In the genomic region with DNA sequence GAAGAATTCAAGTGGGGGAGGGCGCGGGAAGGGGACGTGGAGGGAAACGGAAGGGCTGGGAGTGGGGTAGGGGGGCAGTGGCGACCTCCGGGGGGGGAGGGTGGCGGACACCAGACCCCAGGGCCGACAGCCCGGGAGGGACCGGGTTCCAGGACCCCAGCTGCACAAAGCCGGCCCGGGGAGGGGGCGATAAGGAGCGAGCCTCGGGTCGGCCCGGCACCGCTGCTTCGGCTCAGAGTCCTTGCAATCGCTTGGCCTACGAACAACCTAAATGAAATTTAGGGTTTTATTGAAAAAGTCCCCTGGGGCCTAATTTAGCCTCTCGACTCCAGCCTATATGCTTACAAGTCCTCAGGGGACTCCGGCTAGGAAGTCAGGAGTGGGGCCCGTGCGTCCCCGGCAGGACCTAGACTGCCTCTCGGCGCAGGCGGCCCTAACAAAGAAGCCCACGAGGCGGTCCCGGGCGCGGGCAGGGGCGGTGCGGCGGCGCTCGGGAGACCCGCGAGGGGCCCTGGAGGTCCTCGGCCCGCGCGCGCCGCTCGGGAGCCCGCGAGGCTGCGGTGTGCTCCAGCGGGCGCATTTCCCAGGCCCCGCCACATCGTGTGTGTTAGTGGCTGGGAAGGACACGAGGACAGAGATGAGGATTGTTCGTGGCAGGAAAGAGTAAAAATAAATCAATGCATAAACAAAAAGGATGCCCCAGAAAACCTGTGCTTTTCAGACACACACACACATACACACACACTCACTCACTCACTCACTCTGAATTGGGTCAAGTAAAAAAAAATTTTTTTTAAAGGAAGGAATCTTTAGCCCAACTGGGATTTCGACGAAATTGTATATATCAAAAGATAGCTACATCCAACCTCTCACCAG, we compare ENCODE assay signal across 8 cellular contexts.
DNase-seq lines count a peak whose midpoint lies in the region; ATAC-seq, FAIRE-seq and TF ChIP-seq lines count a peak whose summit lies in the region.

No MANE protein-coding gene starts in this region.

- H3K9ac ChIP-seq in endothelial cell of umbilical vein (replicated peaks; ENCODE audit: extremely low read depth, insufficient read depth, low read length) = peak overlapping the region; percentile 59

- H3K9me2 ChIP-seq in DOHH2 (replicated peaks; ENCODE audit: control insufficient read depth, low read length) = no peaks in the 10 kb centered on the region

- dilution Hi-C loops in endothelial cell of umbilical vein (cut with MboI; ENCODE audit: extremely low pct_ligation_motif_present, low sequenced_read_pairs) = no loop called here

- no peaks in the 10 kb centered on the region for H3K36me3 ChIP-seq in DOHH2 (ENCODE audit: control insufficient read depth, low read length)
- no peaks in the 10 kb centered on the region for H3K36me3 ChIP-seq in SJCRH30
- H3K36me3 ChIP-seq in endothelial cell of umbilical vein (ENCODE audit: control insufficient read depth in 2 of 2, extremely low read depth in 1 of 2, insufficient read depth in 2 of 2, low read length in 2 of 2) = no peaks in the 10 kb centered on the region
- H3K36me3 ChIP-seq in mucosa of descending colon (ENCODE audit: low read depth) = no peaks in the 10 kb centered on the region
- H3K36me3 ChIP-seq in urinary bladder (ENCODE audit: insufficient read depth) = no peaks in the 10 kb centered on the region

- intact Hi-C loops in endothelial cell of umbilical vein (cut with micrococcal nuclease) = loop anchor here (1.0 to 10.0 kb wide), 12 partner anchors 27 to 879 kb away; no protein-coding TSS in a partner anchor
- intact Hi-C loops in mucosa of descending colon (cut with DNase I, micrococcal nuclease) = loop anchor here in 1 of 2 donors (5.0 kb wide), 1 partner anchor 517 kb away; no protein-coding TSS in a partner anchor

- H3K4me2 ChIP-seq in DOHH2 (ENCODE audit: low read length) (peak overlapping the region; percentile 95), endothelial cell of umbilical vein (ENCODE audit: insufficient read depth, low read length) (peak overlapping the region; percentile 31)

- H3F3A ChIP-seq in DOHH2 (ENCODE audit: control insufficient read depth, insufficient read depth) = no peaks in the 10 kb centered on the region

- H3K9me3 ChIP-seq in DOHH2 (ENCODE audit: control insufficient read depth, insufficient read depth, low read length) (no peaks in the 10 kb centered on the region), SJCRH30 (replicated peaks) (no peaks in the 10 kb centered on the region), endothelial cell of umbilical vein (replicated peaks; ENCODE audit: control insufficient read depth, insufficient read depth, low read length) (no peaks in the 10 kb centered on the region), mucosa of descending colon (no peaks in the 10 kb centered on the region)

- no peaks in the 10 kb centered on the region for H3K9me1 ChIP-seq in endothelial cell of umbilical vein (replicated peaks; ENCODE audit: control insufficient read depth, extremely low read depth, insufficient read depth, low read length)

- H4K20me1 ChIP-seq in DOHH2 (ENCODE audit: control insufficient read depth, insufficient read depth, low read depth, low read length) = no peaks in the 10 kb centered on the region
- no peaks in the 10 kb centered on the region for H4K20me1 ChIP-seq in endothelial cell of umbilical vein (replicated peaks; ENCODE audit: control insufficient read depth, extremely low read depth, insufficient read depth, low read length)

- H3K79me2 ChIP-seq in DOHH2 (ENCODE audit: control insufficient read depth, low read length) (no peaks in the 10 kb centered on the region), endothelial cell of umbilical vein (ENCODE audit: control insufficient read depth, insufficient read depth, low read length) (no peaks in the 10 kb centered on the region)

- peaks cover 17% of the 10 kb centered on the region for H3K27me3 ChIP-seq in DOHH2 (ENCODE audit: control insufficient read depth, low read length)
- H3K27me3 ChIP-seq in SJCRH30 = no peaks in the 10 kb centered on the region
- H3K27me3 ChIP-seq in endothelial cell of umbilical vein (ENCODE audit: control insufficient read depth in 2 of 2, insufficient read depth in 2 of 2, low read length in 2 of 2) = no peaks in the 10 kb centered on the region

- CTCF ChIA-PET in endothelial cell of umbilical vein (lab: Charles Lee) = interaction anchor here (0.7 to 3.5 kb wide), 24 partner anchors 29 to 624 kb away, joined by 3 to 46 read pairs (median 6); no protein-coding TSS in a partner anchor

- BruUV-seq in endothelial cell of umbilical vein (replicated peaks; lab: Mats Ljungman, UMichigan) = no TSS peak

- POLR2A ChIA-PET in endothelial cell of umbilical vein (lab: Charles Lee) = no interaction called here

- H2AFZ ChIP-seq in endothelial cell of umbilical vein (ENCODE audit: low read depth, low read length) = peak overlapping the region; percentile 5

- H3K27ac ChIP-seq in DOHH2 (ENCODE audit: low read depth, low read length) (no peak overlapping the region), SJCRH30 (no peak overlapping the region), endothelial cell of umbilical vein (ENCODE audit: insufficient read depth, low read depth, low read length) (peak overlapping the region; percentile 42), urinary bladder (ENCODE audit: low read depth) (peak overlapping the region; percentile 63)

- H3K4me1 ChIP-seq in DOHH2 (ENCODE audit: control insufficient read depth, low read length) = peaks cover 26% of the 10 kb centered on the region
- H3K4me1 ChIP-seq in SJCRH30 = peaks cover 8% of the 10 kb centered on the region
- H3K4me1 ChIP-seq in endothelial cell of umbilical vein (ENCODE audit: control insufficient read depth, extremely low read depth, insufficient read depth, low read length) = peaks cover 15% of the 10 kb centered on the region
- H3K4me1 ChIP-seq in mucosa of descending colon (ENCODE audit: low read depth) = peaks cover 14% of the 10 kb centered on the region
- H3K4me1 ChIP-seq in urinary bladder (ENCODE audit: insufficient read depth) = no peaks in the 10 kb centered on the region

- ATAC-seq in mucosa of descending colon = peak; percentile 6
- no peak for ATAC-seq in GM18861 (IDR thresholded peaks at IDR 0.05; ENCODE audit: unreplicated experiment)

- DNase-seq in SJCRH30 (no peak), endothelial cell of umbilical vein (ENCODE audit: low read depth, low spot score) (peak; percentile 35), mucosa of descending colon (peak in 1 of 3 donors; percentile 12), H4 (ENCODE audit: low spot score) (no peak)
- DNase-seq in activated effector memory CD4-positive, alpha-beta T cell treated with anti-CD3 and anti-CD28 coated beads, Interleukin-2, amount 50 U/mL, for 16 hours = no peak

- 6% methylated on average over 59 of the region's 59 CpGs for WGBS in urinary bladder

- no peak for FAIRE-seq in endothelial cell of umbilical vein (lab: Jason Lieb, UNC)

- H3K4me3 ChIP-seq in DOHH2 (ENCODE audit: low read length) = peak overlapping the region; percentile 71
- peak overlapping the region; percentile 53 for H3K4me3 ChIP-seq in SJCRH30
- H3K4me3 ChIP-seq in endothelial cell of umbilical vein (replicated peaks in 1 of 3; ENCODE audit: insufficient read depth in 1 of 3, low read depth in 1 of 3, low read length in 3 of 3) = peak overlapping the region in 1 of 3 experiments; percentile 34
- H3K4me3 ChIP-seq in mucosa of descending colon = no peak overlapping the region
- H3K4me3 ChIP-seq in urinary bladder (ENCODE audit: low read depth, low read length) = peak overlapping the region; percentile 47

- TF ChIP-seq POLR2A in endothelial cell of umbilical vein (IDR thresholded peaks at IDR 0.05; ENCODE audit: low read depth, low read length) = no peak

- TF ChIP-seq CTCF in DOHH2 (IDR thresholded peaks at IDR 0.05; ENCODE audit: low read depth, low read length, poor library complexity, severe bottlenecking) = no peak
- TF ChIP-seq CTCF in endothelial cell of umbilical vein (IDR thresholded peaks at IDR 0.05; ENCODE audit: extremely low read depth in 1 of 2, insufficient read depth in 1 of 2, low read depth in 1 of 2, low read length in 2 of 2) = no peak
- no peak for TF ChIP-seq CTCF in mucosa of descending colon (IDR thresholded peaks at IDR 0.05)

TF ChIP-seq in endothelial cell of umbilical vein, 7 proteins besides CTCF, POLR2A, EP300 and RAD21:
- TF ChIP-seq, protein P1, sequence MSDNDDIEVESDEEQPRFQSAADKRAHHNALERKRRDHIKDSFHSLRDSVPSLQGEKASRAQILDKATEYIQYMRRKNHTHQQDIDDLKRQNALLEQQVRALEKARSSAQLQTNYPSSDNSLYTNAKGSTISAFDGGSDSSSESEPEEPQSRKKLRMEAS (IDR thresholded peaks at IDR 0.05; ENCODE audit: insufficient read depth, insufficient read length) = no peak
- TF ChIP-seq MYC (IDR thresholded peaks at IDR 0.05; ENCODE audit: low read depth, low read length) = no peak

Comparison
In these comparisons a context has a peak if more than half of its experiments do, and no peak if none do; other contexts are left out.
1. H3K27ac ChIP-seq: peak in endothelial cell of umbilical vein (single experiment) and urinary bladder (single experiment); none in DOHH2 (single experiment) and SJCRH30 (single experiment).